ENCODE assay signal across 3 cellular contexts in the genomic region with DNA sequence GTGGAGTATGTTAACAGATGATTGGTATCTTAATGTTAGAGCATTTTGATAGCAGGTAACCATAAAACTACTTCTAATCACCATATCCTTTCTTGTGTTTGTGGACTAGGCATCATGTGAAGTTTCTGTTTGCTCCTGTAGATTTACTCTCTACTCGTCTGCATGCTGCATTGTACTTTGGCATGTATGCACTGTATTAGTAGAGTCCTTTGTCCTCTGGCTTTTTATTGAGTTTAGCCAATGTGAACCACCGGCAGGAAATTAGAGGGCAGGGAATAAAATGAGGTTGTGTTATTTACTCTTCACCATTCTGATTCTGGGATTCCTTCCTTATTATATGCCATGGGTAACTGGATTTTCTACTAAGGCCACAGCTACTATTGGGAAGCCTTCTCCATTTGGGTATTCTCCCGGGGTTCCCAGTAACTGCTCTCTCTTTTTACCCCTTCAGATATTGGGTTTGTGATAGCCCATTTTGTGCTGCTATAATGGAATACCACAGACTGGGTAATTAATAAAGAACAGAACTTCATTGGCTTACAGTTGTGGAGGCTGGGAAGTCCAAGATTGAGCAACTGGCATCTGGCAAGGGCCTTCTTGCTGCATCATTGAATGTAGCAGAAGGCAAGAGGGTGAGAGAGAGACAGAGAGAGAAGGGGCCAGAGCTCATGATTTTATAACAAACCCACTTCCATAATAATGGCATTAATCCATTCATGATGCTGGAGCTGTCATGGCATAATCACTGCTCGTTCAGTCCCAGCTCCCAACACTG.
A peak's percentile ranks its signal among the peaks of the same experiment; 100 is the strongest.
TF ChIP-seq lines count a peak whose summit lies in the region.

No MANE protein-coding gene starts in this region.

TF ChIP-seq in IMR-90, 13 proteins besides CTCF, POLR2A, EP300 and RAD21:
- TF ChIP-seq CEBPB (IDR thresholded peaks at IDR 0.05; ENCODE audit: low read depth, low read length) (peak; percentile 21; the same call in 1 of the 2 replicates), CHD1 (IDR thresholded peaks at IDR 0.05; ENCODE audit: low read depth, low read length) (no peak), SMC3 (IDR thresholded peaks at IDR 0.05; ENCODE audit: low read depth, low read length) (no peak), RCOR1 (IDR thresholded peaks at IDR 0.05; ENCODE audit: insufficient replicate concordance, low read length) (no peak)

TF ChIP-seq in K562, 482 proteins besides CTCF, POLR2A, EP300 and RAD21 (continues in another document):
- no peak for TF ChIP-seq MTF1 (CRISPR knock-in tag; IDR thresholded peaks at IDR 0.05; ENCODE audit: borderline replicate concordance)
- no peak for TF ChIP-seq ZNF785 (CRISPR knock-in tag; IDR thresholded peaks at IDR 0.05)
- TF ChIP-seq NFYB (IDR thresholded peaks at IDR 0.05; ENCODE audit: extremely low read depth, insufficient read length): no peak
- TF ChIP-seq HOXB6 (CRISPR knock-in tag; IDR thresholded peaks at IDR 0.05; ENCODE audit: borderline replicate concordance): no peak
- TF ChIP-seq TCF7 (IDR thresholded peaks at IDR 0.05; ENCODE audit: borderline replicate concordance): no peak
- TF ChIP-seq, protein P1, sequence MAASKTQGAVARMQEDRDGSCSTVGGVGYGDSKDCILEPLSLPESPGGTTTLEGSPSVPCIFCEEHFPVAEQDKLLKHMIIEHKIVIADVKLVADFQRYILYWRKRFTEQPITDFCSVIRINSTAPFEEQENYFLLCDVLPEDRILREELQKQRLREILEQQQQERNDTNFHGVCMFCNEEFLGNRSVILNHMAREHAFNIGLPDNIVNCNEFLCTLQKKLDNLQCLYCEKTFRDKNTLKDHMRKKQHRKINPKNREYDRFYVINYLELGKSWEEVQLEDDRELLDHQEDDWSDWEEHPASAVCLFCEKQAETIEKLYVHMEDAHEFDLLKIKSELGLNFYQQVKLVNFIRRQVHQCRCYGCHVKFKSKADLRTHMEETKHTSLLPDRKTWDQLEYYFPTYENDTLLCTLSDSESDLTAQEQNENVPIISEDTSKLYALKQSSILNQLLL (CRISPR knock-in tag; IDR thresholded peaks at IDR 0.05; ENCODE audit: borderline replicate concordance): no peak
- TF ChIP-seq, protein P2, sequence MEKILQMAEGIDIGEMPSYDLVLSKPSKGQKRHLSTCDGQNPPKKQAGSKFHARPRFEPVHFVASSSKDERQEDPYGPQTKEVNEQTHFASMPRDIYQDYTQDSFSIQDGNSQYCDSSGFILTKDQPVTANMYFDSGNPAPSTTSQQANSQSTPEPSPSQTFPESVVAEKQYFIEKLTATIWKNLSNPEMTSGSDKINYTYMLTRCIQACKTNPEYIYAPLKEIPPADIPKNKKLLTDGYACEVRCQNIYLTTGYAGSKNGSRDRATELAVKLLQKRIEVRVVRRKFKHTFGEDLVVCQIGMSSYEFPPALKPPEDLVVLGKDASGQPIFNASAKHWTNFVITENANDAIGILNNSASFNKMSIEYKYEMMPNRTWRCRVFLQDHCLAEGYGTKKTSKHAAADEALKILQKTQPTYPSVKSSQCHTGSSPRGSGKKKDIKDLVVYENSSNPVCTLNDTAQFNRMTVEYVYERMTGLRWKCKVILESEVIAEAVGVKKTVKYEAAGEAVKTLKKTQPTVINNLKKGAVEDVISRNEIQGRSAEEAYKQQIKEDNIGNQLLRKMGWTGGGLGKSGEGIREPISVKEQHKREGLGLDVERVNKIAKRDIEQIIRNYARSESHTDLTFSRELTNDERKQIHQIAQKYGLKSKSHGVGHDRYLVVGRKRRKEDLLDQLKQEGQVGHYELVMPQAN (IDR thresholded peaks at IDR 0.05; ENCODE audit: borderline replicate concordance): no peak
- TF ChIP-seq HNRNPLL (IDR thresholded peaks at IDR 0.05; ENCODE audit: low read depth, low read length, poor library complexity, severe bottlenecking): no peak
- TF ChIP-seq RUNX1 (IDR thresholded peaks at IDR 0.05; ENCODE audit: low read depth): no peak
- TF ChIP-seq PHB (CRISPR knock-in tag; IDR thresholded peaks at IDR 0.05): no peak
- TF ChIP-seq ZFP30 (CRISPR knock-in tag; IDR thresholded peaks at IDR 0.05; ENCODE audit: borderline replicate concordance): no peak
- TF ChIP-seq, protein P3, sequence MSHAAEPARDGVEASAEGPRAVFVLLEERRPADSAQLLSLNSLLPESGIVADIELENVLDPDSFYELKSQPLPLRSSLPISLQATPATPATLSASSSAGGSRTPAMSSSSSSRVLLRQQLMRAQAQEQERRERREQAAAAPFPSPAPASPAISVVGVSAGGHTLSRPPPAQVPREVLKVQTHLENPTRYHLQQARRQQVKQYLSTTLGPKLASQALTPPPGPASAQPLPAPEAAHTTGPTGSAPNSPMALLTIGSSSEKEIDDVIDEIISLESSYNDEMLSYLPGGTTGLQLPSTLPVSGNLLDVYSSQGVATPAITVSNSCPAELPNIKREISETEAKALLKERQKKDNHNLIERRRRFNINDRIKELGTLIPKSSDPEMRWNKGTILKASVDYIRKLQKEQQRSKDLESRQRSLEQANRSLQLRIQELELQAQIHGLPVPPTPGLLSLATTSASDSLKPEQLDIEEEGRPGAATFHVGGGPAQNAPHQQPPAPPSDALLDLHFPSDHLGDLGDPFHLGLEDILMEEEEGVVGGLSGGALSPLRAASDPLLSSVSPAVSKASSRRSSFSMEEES (CRISPR knock-in tag; IDR thresholded peaks at IDR 0.05): no peak

TF ChIP-seq in HEK293T, 16 proteins besides CTCF, POLR2A, EP300 and RAD21:
- TF ChIP-seq FOXM1 (IDR thresholded peaks at IDR 0.05; ENCODE audit: borderline replicate concordance) (no peak), SP1 (IDR thresholded peaks at IDR 0.05) (no peak), ELF4 (IDR thresholded peaks at IDR 0.05) (no peak), ARNT (IDR thresholded peaks at IDR 0.05) (no peak), TARDBP (IDR thresholded peaks at IDR 0.05) (no peak), HDGF (IDR thresholded peaks at IDR 0.05; ENCODE audit: borderline replicate concordance) (no peak), LEF1 (IDR thresholded peaks at IDR 0.05; ENCODE audit: borderline replicate concordance) (no peak), CTBP1 (IDR thresholded peaks at IDR 0.05; ENCODE audit: borderline replicate concordance) (no peak), ZNF384 (IDR thresholded peaks at IDR 0.05) (no peak), SUZ12 (IDR thresholded peaks at IDR 0.05) (no peak), BHLHE40 (IDR thresholded peaks at IDR 0.05; ENCODE audit: borderline replicate concordance) (no peak), FOXK2 (IDR thresholded peaks at IDR 0.05) (no peak), L3MBTL2 (conservative IDR thresholded peaks at IDR 0.05) (no peak), NFRKB (IDR thresholded peaks at IDR 0.05) (no peak), FOXA1 (IDR thresholded peaks at IDR 0.05) (no peak)
- TF ChIP-seq, protein P4, sequence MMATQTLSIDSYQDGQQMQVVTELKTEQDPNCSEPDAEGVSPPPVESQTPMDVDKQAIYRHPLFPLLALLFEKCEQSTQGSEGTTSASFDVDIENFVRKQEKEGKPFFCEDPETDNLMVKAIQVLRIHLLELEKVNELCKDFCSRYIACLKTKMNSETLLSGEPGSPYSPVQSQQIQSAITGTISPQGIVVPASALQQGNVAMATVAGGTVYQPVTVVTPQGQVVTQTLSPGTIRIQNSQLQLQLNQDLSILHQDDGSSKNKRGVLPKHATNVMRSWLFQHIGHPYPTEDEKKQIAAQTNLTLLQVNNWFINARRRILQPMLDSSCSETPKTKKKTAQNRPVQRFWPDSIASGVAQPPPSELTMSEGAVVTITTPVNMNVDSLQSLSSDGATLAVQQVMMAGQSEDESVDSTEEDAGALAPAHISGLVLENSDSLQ (IDR thresholded peaks at IDR 0.05): no peak
